In the genomic region with DNA sequence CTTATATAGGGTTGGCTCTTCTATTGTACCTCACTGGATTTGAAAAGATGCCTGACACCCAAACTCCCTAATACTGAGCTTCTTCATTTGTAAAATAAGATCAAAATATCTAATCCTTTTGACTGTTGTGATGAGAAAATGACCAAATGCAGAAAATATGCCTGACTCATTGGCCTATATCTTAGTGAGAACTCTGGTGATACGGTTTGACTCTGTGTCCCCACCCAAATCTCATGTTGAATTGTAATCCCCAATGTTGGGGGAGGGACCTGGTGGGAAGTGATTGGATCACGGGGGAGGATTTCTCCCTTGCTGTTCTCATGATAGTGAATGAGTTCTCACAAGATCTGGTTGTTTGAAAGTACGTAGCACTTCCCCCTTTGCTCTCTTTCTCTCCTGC, we compare ENCODE assay signal across 20 cellular contexts.
DNase-seq lines count a peak whose midpoint lies in the region; ATAC-seq and TF ChIP-seq lines count a peak whose summit lies in the region.
"Had no signal": no experiment of that assay in that cellular context is flagged by ENCODE, and none has a peak within 500 bp of the region (broad histone marks: within the 10 kb centered on the region; RNA-seq: fewer than 3 reads in every experiment).

No MANE protein-coding gene starts in this region.

- no peaks in the 10 kb centered on the region for H3K9me2 ChIP-seq in PC-9 (ENCODE audit: insufficient read depth)

- no peaks in the 10 kb centered on the region for H3K36me3 Mint-ChIP-seq in neural crest cell (ENCODE audit: low read depth)
- H3K36me3 Mint-ChIP-seq: naive thymus-derived CD4-positive, alpha-beta T cell had no signal

- H3K4me3 ChIP-seq in PC-9 (0 out of 2 replicates have a peak overlapping the region, but pooled peaks have one; percentile 15), choroid plexus epithelial cell (ENCODE audit: low read depth, low read length) (no peak overlapping the region)
- H3K4me3 ChIP-seq: cardiac muscle cell, gastrocnemius medialis, MG63, SJCRH30 had no signal

- H3K27ac Mint-ChIP-seq in neural crest cell (ENCODE audit: unreplicated experiment) = peak overlapping the region; percentile 4
- H3K27ac Mint-ChIP-seq: naive thymus-derived CD4-positive, alpha-beta T cell had no signal

- no peaks in the 10 kb centered on the region for H3K27me3 Mint-ChIP-seq in neural crest cell (ENCODE audit: low read depth)

- POLR2A ChIA-PET in PC-9 (lab: Charles Lee; ENCODE audit: unreplicated experiment) = interaction anchor here (0.6 to 1.0 kb wide), 3 partner anchors 12 to 62 kb away, joined by 4 to 9 read pairs (median 5); no protein-coding TSS in a partner anchor

- H3K9me3 Mint-ChIP-seq in neural crest cell = no peaks in the 10 kb centered on the region

- intact Hi-C loops in PC-9 (cut with micrococcal nuclease; ENCODE audit: unreplicated experiment) = loop anchor here (1.0 to 2.0 kb wide), 2 partner anchors 20 to 25 kb away; no protein-coding TSS in a partner anchor

- CTCF ChIA-PET in PC-9 (lab: Charles Lee) = interaction anchor here (0.6 to 0.7 kb wide), 2 partner anchors 9 to 78 kb away, joined by 3 to 4 read pairs; no protein-coding TSS in a partner anchor

- peaks cover 33% of the 10 kb centered on the region for H3K4me1 ChIP-seq in PC-9 (replicated peaks; ENCODE audit: insufficient read depth)

- no peaks in the 10 kb centered on the region for H3K36me3 ChIP-seq in PC-9 (ENCODE audit: low read depth)
- H3K36me3 ChIP-seq: cardiac muscle cell, gastrocnemius medialis, SJCRH30 had no signal

- H3K4me3 Mint-ChIP-seq in neural crest cell = no peak overlapping the region
- H3K4me3 Mint-ChIP-seq: naive thymus-derived CD4-positive, alpha-beta T cell had no signal

- DNase-seq in EL (peak; percentile 71), PC-9 (no peak), choroid plexus epithelial cell (ENCODE audit: low read depth) (peak; percentile 44), neural crest cell (ENCODE audit: low read depth, low spot score) (no peak), mucosa of gallbladder (ENCODE audit: low spot score) (no peak), HPDE6-E6E7 (ENCODE audit: extremely low spot score) (no peak), NCI-H345 (lab: John Stamatoyannopoulos, UW) (no peak)
- DNase-seq: activated CD8-positive, alpha-beta memory T cell treated with anti-CD3 and anti-CD28 coated beads, Interleukin-2, amount 50 U/mL, for 48 hours; activated naive CD4-positive, alpha-beta T cell; COR-L47; effector CD4-positive, alpha-beta T cell; naive thymus-derived CD4-positive, alpha-beta T cell; NCI-H1694; NCI-H510A; SJCRH30; stimulated activated CD4-positive, alpha-beta T cell treated with anti-CD3 and anti-CD28 coated beads, Interleukin-2, amount 100 ng/mL, for 24 hours had no signal

- no peak for TF ChIP-seq CTCF in PC-9 (conservative IDR thresholded peaks at IDR 0.05)
- no peak for TF ChIP-seq CTCF in choroid plexus epithelial cell (conservative IDR thresholded peaks at IDR 0.05; ENCODE audit: low read depth, low read length)
- TF ChIP-seq CTCF in neural crest cell (conservative IDR thresholded peaks at IDR 0.05) = no peak

- H3K27ac ChIP-seq in PC-9 = peak overlapping the region; percentile 92
- H3K27ac ChIP-seq: cardiac muscle cell, gastrocnemius medialis, SJCRH30 had no signal

- no peaks in the 10 kb centered on the region for H3K27me3 ChIP-seq in PC-9 (ENCODE audit: insufficient read depth, low read depth)
- H3K27me3 ChIP-seq: cardiac muscle cell, gastrocnemius medialis, MG63, SJCRH30 had no signal

- BruUV-seq in PC-9 (replicated peaks; lab: Mats Ljungman, UMichigan) = no TSS peak

- H3K9me3 ChIP-seq in PC-9 (ENCODE audit: insufficient read depth, low read depth) = no peaks in the 10 kb centered on the region
- H3K9me3 ChIP-seq: gastrocnemius medialis, SJCRH30 had no signal

- peaks cover 39% of the 10 kb centered on the region for H3F3A ChIP-seq in PC-9 (ENCODE audit: insufficient read depth, low read depth)

- peak overlapping the region; percentile 63 for H3K4me2 ChIP-seq in PC-9

- ATAC-seq in GM21737 (IDR thresholded peaks at IDR 0.05; ENCODE audit: unreplicated experiment) = no peak
- ATAC-seq: naive thymus-derived CD4-positive, alpha-beta T cell had no signal

- no peaks in the 10 kb centered on the region for H4K20me1 ChIP-seq in PC-9 (ENCODE audit: insufficient read depth)

- no peak overlapping the region for H2AFZ ChIP-seq in PC-9

- H3K4me1 Mint-ChIP-seq in neural crest cell = peaks cover 6% of the 10 kb centered on the region

- no peaks in the 10 kb centered on the region for H3K79me2 ChIP-seq in PC-9 (ENCODE audit: low read depth)

Comparison
In these comparisons a context has a peak if more than half of its experiments do, and no peak if none do; other contexts are left out.
1. DNase-seq: peak in EL (single experiment) and choroid plexus epithelial cell (single experiment); none in PC-9 (0 of 2), neural crest cell (single experiment), mucosa of gallbladder (single experiment), HPDE6-E6E7 (single experiment) and NCI-H345 (single experiment).